In the genomic region with DNA sequence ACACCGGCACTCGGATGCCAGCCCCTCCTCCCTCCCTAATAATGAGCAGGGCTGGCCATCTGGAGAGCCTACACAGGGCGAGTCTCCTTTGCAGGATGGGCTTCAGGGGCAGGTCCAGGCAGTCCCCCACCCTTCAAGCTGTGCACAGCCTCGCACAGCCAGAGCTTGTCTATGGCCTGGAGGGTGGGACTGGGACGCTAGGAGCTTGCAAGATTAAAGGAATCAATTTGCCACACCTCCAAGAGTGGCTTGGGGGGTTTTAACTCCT, we compare ENCODE assay signal across 13 cellular contexts. TPM values are rescaled to one million over a fixed set of nuclear protein-coding genes. Genes with fewer than 3 reads are reported as not detected.
"Had no signal": no experiment of that assay in that cellular context is flagged by ENCODE, and none has a peak within 500 bp of the region (broad histone marks: within the 10 kb centered on the region; RNA-seq: fewer than 3 reads in every experiment).

No MANE protein-coding gene starts in this region.

- H3K27ac Mint-ChIP-seq: activated CD4-positive, alpha-beta memory T cell treated with anti-CD3 and anti-CD28 coated beads for 36 hours; activated naive CD8-positive, alpha-beta T cell treated with anti-CD3 and anti-CD28 coated beads, Interleukin-2, amount 50 U/mL, for 24 hours; activated T-cell treated with anti-CD3 and anti-CD28 coated beads, Interleukin-2, amount 50 U/mL, for 72 hours; memory B cell; nephron had no signal

- H3K36me3 ChIP-seq: heart left ventricle, left lung, stomach, thoracic aorta had no signal

- H3K9me3 Mint-ChIP-seq: activated CD4-positive, alpha-beta memory T cell treated with anti-CD3 and anti-CD28 coated beads for 36 hours; activated naive CD8-positive, alpha-beta T cell treated with anti-CD3 and anti-CD28 coated beads, Interleukin-2, amount 50 U/mL, for 24 hours; activated T-cell treated with anti-CD3 and anti-CD28 coated beads, Interleukin-2, amount 50 U/mL, for 72 hours; memory B cell; nephron had no signal

- H3K4me1 Mint-ChIP-seq: memory B cell, nephron had no signal

- DNase-seq: activated naive CD4-positive, alpha-beta T cell treated with Interleukin-2 at 50 U/mL for 16 hours; foreskin melanocyte had no signal

- H3K27ac ChIP-seq: heart left ventricle, left lung, stomach, thoracic aorta had no signal

- H3K4me3 Mint-ChIP-seq: activated CD4-positive, alpha-beta memory T cell treated with anti-CD3 and anti-CD28 coated beads for 36 hours; activated naive CD8-positive, alpha-beta T cell treated with anti-CD3 and anti-CD28 coated beads, Interleukin-2, amount 50 U/mL, for 24 hours; activated T-cell treated with anti-CD3 and anti-CD28 coated beads, Interleukin-2, amount 50 U/mL, for 72 hours; memory B cell; nephron had no signal

- H3K4me3 ChIP-seq: heart left ventricle, left lung, stomach, thoracic aorta had no signal

- H3K4me1 ChIP-seq: heart left ventricle, left lung, stomach had no signal

- H3K27me3 Mint-ChIP-seq: activated CD4-positive, alpha-beta memory T cell treated with anti-CD3 and anti-CD28 coated beads for 36 hours; activated naive CD8-positive, alpha-beta T cell treated with anti-CD3 and anti-CD28 coated beads, Interleukin-2, amount 50 U/mL, for 24 hours had no signal

- H3K36me3 Mint-ChIP-seq: activated CD4-positive, alpha-beta memory T cell treated with anti-CD3 and anti-CD28 coated beads for 36 hours; memory B cell had no signal

- H3K9me3 ChIP-seq: heart left ventricle, left lung, stomach, thoracic aorta had no signal

RNA-seq across cellular contexts. Expression of gene OTOF, which starts 43.9 kb away (rescaled TPM):
- total RNA-seq: astrocyte, osteocyte had no signal
